Comparison of ENCODE assay signal across 1 cellular context in the genomic region with DNA sequence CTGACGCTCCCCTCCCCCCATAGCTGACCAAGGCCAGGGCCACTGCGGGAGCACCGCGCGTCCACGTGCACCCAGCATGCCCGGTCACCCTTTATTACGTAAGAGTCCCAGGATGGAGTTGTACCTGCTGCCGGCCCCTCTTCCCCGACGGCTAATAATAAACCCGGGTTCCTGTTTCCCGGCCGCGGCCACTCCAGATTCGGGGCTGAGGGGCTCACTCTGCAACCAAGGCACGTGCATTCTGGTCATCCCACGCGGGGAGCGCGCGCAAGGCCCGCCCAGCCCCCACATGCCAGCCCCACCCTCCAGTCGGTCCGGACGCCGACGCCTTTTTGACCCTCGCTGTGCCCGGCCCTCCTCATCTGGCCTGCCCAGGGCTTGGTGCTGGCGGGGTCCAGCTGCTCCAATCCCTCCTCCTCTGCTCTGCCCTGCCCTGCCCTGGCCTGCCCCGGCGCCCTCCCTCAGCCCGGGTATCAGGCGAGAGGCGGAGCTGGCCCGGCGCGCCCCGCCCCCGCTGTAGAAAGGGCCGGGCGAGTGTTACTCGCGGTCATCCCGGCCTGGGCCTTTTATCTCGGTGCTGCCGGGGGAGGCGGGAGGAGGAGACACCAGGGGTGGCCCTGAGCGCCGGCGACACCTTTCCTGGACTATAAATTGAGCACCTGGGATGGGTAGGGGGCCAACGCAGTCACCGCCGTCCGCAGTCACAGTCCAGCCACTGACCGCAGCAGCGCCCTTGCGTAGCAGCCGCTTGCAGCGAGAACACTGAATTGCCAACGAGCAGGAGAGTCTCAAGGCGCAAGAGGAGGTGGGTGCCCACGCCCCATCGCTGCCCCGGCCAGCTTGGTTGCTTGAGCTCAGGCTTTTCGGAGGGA.
TF ChIP-seq lines count a peak whose summit lies in the region.

No MANE protein-coding gene starts in this region.

TF ChIP-seq in HepG2, 621 proteins besides CTCF, POLR2A, EP300 and RAD21 (continued from another document and continues in another):
- TF ChIP-seq MED13 (CRISPR knock-in tag; IDR thresholded peaks at IDR 0.05) = peak; percentile 36; the same call in 1 of the 2 replicates
- TF ChIP-seq ZNF788 (CRISPR knock-in tag; IDR thresholded peaks at IDR 0.05; ENCODE audit: borderline replicate concordance) = no peak
- TF ChIP-seq REPIN1 (CRISPR knock-in tag; IDR thresholded peaks at IDR 0.05; ENCODE audit: borderline replicate concordance, low read depth) = peak; percentile 52; the same call in 1 of the 2 replicates
- TF ChIP-seq, protein P1, sequence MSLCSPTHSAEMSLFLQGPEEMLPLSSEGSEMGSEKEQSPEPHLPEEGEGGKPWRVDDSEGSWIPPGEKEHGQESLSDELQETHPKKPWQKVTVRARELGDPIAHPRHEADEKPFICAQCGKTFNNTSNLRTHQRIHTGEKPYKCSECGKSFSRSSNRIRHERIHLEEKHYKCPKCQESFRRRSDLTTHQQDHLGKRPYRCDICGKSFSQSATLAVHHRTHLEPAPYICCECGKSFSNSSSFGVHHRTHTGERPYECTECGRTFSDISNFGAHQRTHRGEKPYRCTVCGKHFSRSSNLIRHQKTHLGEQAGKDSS (CRISPR knock-in tag; IDR thresholded peaks at IDR 0.05; ENCODE audit: borderline replicate concordance, low read depth) = peak; percentile 26; the same call in 1 of the 2 replicates
- peak; percentile 89 for TF ChIP-seq MYC (CRISPR knock-in tag; IDR thresholded peaks at IDR 0.05; ENCODE audit: borderline replicate concordance)
- TF ChIP-seq, protein P2, sequence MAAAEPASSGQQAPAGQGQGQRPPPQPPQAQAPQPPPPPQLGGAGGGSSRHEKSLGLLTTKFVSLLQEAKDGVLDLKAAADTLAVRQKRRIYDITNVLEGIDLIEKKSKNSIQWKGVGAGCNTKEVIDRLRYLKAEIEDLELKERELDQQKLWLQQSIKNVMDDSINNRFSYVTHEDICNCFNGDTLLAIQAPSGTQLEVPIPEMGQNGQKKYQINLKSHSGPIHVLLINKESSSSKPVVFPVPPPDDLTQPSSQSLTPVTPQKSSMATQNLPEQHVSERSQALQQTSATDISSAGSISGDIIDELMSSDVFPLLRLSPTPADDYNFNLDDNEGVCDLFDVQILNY (CRISPR knock-in tag; conservative IDR thresholded peaks at IDR 0.05) = 0 out of 2 replicates have a peak, but pooled peaks have one; percentile 12
- TF ChIP-seq, protein P3, sequence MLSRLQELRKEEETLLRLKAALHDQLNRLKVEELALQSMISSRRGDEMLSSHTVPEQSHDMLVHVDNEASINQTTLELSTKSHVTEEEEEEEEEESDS (CRISPR knock-in tag; IDR thresholded peaks at IDR 0.05; ENCODE audit: borderline replicate concordance) = peak; percentile 77; the same call in 1 of the 2 replicates
- peak; percentile 41 for TF ChIP-seq KDM2A (CRISPR knock-in tag; IDR thresholded peaks at IDR 0.05; ENCODE audit: borderline replicate concordance, low read depth)
- peak; percentile 52 for TF ChIP-seq AGO1 (IDR thresholded peaks at IDR 0.05; ENCODE audit: low read depth, low read length, poor library complexity, severe bottlenecking)
- TF ChIP-seq NR2C2 (CRISPR knock-in tag; IDR thresholded peaks at IDR 0.05; ENCODE audit: borderline replicate concordance) = 0 out of 2 replicates have a peak, but pooled peaks have one; percentile 18
- TF ChIP-seq NFIC (IDR thresholded peaks at IDR 0.05; ENCODE audit: low read length) = peak; percentile 31
- TF ChIP-seq ZNF557 (CRISPR knock-in tag; IDR thresholded peaks at IDR 0.05) = no peak
- TF ChIP-seq, protein P4, sequence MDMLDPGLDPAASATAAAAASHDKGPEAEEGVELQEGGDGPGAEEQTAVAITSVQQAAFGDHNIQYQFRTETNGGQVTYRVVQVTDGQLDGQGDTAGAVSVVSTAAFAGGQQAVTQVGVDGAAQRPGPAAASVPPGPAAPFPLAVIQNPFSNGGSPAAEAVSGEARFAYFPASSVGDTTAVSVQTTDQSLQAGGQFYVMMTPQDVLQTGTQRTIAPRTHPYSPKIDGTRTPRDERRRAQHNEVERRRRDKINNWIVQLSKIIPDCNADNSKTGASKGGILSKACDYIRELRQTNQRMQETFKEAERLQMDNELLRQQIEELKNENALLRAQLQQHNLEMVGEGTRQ (IDR thresholded peaks at IDR 0.05; ENCODE audit: low read depth, low read length) = no peak
- TF ChIP-seq, protein P4 (CRISPR knock-in tag; IDR thresholded peaks at IDR 0.05; ENCODE audit: borderline replicate concordance) = peak; percentile 57; the same call in 1 of the 2 replicates
- TF ChIP-seq KMT2B (CRISPR knock-in tag; IDR thresholded peaks at IDR 0.05) = no peak
- TF ChIP-seq, protein P5, sequence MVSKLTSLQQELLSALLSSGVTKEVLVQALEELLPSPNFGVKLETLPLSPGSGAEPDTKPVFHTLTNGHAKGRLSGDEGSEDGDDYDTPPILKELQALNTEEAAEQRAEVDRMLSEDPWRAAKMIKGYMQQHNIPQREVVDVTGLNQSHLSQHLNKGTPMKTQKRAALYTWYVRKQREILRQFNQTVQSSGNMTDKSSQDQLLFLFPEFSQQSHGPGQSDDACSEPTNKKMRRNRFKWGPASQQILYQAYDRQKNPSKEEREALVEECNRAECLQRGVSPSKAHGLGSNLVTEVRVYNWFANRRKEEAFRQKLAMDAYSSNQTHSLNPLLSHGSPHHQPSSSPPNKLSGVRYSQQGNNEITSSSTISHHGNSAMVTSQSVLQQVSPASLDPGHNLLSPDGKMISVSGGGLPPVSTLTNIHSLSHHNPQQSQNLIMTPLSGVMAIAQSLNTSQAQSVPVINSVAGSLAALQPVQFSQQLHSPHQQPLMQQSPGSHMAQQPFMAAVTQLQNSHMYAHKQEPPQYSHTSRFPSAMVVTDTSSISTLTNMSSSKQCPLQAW (CRISPR knock-in tag; IDR thresholded peaks at IDR 0.05) = peak; percentile 61
- TF ChIP-seq, protein P6, sequence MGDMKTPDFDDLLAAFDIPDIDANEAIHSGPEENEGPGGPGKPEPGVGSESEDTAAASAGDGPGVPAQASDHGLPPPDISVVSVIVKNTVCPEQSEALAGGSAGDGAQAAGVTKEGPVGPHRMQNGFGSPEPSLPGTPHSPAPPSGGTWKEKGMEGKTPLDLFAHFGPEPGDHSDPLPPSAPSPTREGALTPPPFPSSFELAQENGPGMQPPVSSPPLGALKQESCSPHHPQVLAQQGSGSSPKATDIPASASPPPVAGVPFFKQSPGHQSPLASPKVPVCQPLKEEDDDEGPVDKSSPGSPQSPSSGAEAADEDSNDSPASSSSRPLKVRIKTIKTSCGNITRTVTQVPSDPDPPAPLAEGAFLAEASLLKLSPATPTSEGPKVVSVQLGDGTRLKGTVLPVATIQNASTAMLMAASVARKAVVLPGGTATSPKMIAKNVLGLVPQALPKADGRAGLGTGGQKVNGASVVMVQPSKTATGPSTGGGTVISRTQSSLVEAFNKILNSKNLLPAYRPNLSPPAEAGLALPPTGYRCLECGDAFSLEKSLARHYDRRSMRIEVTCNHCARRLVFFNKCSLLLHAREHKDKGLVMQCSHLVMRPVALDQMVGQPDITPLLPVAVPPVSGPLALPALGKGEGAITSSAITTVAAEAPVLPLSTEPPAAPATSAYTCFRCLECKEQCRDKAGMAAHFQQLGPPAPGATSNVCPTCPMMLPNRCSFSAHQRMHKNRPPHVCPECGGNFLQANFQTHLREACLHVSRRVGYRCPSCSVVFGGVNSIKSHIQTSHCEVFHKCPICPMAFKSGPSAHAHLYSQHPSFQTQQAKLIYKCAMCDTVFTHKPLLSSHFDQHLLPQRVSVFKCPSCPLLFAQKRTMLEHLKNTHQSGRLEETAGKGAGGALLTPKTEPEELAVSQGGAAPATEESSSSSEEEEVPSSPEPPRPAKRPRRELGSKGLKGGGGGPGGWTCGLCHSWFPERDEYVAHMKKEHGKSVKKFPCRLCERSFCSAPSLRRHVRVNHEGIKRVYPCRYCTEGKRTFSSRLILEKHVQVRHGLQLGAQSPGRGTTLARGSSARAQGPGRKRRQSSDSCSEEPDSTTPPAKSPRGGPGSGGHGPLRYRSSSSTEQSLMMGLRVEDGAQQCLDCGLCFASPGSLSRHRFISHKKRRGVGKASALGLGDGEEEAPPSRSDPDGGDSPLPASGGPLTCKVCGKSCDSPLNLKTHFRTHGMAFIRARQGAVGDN (CRISPR knock-in tag; IDR thresholded peaks at IDR 0.05) = peak; percentile 89
- TF ChIP-seq, protein P7, sequence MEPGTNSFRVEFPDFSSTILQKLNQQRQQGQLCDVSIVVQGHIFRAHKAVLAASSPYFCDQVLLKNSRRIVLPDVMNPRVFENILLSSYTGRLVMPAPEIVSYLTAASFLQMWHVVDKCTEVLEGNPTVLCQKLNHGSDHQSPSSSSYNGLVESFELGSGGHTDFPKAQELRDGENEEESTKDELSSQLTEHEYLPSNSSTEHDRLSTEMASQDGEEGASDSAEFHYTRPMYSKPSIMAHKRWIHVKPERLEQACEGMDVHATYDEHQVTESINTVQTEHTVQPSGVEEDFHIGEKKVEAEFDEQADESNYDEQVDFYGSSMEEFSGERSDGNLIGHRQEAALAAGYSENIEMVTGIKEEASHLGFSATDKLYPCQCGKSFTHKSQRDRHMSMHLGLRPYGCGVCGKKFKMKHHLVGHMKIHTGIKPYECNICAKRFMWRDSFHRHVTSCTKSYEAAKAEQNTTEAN (CRISPR knock-in tag; conservative IDR thresholded peaks at IDR 0.05) = 0 out of 2 replicates have a peak, but pooled peaks have one; percentile 16
- TF ChIP-seq ZNF232 (CRISPR knock-in tag; IDR thresholded peaks at IDR 0.05; ENCODE audit: borderline replicate concordance) = peak; percentile 65; the same call in 1 of the 2 replicates
- peak; percentile 74; the same call in 1 of the 2 replicates for TF ChIP-seq NAIF1 (CRISPR knock-in tag; IDR thresholded peaks at IDR 0.05; ENCODE audit: borderline replicate concordance)
- TF ChIP-seq, protein P8, sequence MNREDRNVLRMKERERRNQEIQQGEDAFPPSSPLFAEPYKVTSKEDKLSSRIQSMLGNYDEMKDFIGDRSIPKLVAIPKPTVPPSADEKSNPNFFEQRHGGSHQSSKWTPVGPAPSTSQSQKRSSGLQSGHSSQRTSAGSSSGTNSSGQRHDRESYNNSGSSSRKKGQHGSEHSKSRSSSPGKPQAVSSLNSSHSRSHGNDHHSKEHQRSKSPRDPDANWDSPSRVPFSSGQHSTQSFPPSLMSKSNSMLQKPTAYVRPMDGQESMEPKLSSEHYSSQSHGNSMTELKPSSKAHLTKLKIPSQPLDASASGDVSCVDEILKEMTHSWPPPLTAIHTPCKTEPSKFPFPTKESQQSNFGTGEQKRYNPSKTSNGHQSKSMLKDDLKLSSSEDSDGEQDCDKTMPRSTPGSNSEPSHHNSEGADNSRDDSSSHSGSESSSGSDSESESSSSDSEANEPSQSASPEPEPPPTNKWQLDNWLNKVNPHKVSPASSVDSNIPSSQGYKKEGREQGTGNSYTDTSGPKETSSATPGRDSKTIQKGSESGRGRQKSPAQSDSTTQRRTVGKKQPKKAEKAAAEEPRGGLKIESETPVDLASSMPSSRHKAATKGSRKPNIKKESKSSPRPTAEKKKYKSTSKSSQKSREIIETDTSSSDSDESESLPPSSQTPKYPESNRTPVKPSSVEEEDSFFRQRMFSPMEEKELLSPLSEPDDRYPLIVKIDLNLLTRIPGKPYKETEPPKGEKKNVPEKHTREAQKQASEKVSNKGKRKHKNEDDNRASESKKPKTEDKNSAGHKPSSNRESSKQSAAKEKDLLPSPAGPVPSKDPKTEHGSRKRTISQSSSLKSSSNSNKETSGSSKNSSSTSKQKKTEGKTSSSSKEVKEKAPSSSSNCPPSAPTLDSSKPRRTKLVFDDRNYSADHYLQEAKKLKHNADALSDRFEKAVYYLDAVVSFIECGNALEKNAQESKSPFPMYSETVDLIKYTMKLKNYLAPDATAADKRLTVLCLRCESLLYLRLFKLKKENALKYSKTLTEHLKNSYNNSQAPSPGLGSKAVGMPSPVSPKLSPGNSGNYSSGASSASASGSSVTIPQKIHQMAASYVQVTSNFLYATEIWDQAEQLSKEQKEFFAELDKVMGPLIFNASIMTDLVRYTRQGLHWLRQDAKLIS (CRISPR knock-in tag; IDR thresholded peaks at IDR 0.05) = peak; percentile 76; the same call in 1 of the 2 replicates
- TF ChIP-seq, protein P9, sequence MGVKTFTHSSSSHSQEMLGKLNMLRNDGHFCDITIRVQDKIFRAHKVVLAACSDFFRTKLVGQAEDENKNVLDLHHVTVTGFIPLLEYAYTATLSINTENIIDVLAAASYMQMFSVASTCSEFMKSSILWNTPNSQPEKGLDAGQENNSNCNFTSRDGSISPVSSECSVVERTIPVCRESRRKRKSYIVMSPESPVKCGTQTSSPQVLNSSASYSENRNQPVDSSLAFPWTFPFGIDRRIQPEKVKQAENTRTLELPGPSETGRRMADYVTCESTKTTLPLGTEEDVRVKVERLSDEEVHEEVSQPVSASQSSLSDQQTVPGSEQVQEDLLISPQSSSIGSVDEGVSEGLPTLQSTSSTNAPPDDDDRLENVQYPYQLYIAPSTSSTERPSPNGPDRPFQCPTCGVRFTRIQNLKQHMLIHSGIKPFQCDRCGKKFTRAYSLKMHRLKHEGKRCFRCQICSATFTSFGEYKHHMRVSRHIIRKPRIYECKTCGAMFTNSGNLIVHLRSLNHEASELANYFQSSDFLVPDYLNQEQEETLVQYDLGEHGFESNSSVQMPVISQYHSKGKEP (CRISPR knock-in tag; IDR thresholded peaks at IDR 0.05) = no peak
- TF ChIP-seq ZNF101 (CRISPR knock-in tag; IDR thresholded peaks at IDR 0.05; ENCODE audit: borderline replicate concordance, low read depth) = no peak
- peak; percentile 94 for TF ChIP-seq RXRA (CRISPR knock-in tag; IDR thresholded peaks at IDR 0.05)
- TF ChIP-seq, protein P10, sequence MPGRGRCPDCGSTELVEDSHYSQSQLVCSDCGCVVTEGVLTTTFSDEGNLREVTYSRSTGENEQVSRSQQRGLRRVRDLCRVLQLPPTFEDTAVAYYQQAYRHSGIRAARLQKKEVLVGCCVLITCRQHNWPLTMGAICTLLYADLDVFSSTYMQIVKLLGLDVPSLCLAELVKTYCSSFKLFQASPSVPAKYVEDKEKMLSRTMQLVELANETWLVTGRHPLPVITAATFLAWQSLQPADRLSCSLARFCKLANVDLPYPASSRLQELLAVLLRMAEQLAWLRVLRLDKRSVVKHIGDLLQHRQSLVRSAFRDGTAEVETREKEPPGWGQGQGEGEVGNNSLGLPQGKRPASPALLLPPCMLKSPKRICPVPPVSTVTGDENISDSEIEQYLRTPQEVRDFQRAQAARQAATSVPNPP (CRISPR knock-in tag; IDR thresholded peaks at IDR 0.05) = peak; percentile 49; the same call in 1 of the 2 replicates
- TF ChIP-seq HNF4G (IDR thresholded peaks at IDR 0.05; ENCODE audit: borderline replicate concordance, low read depth, low read length) = no peak
- TF ChIP-seq HNF4G (CRISPR knock-in tag; IDR thresholded peaks at IDR 0.05; ENCODE audit: borderline replicate concordance, low read depth) = peak; percentile 36; the same call in 1 of the 2 replicates
- TF ChIP-seq, protein P11, sequence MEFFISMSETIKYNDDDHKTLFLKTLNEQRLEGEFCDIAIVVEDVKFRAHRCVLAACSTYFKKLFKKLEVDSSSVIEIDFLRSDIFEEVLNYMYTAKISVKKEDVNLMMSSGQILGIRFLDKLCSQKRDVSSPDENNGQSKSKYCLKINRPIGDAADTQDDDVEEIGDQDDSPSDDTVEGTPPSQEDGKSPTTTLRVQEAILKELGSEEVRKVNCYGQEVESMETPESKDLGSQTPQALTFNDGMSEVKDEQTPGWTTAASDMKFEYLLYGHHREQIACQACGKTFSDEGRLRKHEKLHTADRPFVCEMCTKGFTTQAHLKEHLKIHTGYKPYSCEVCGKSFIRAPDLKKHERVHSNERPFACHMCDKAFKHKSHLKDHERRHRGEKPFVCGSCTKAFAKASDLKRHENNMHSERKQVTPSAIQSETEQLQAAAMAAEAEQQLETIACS (CRISPR knock-in tag; IDR thresholded peaks at IDR 0.05) = peak; percentile 59
- peak; percentile 88 for TF ChIP-seq ZNF329 (CRISPR knock-in tag; IDR thresholded peaks at IDR 0.05; ENCODE audit: low read depth)
- TF ChIP-seq HNF4A (CRISPR knock-in tag; IDR thresholded peaks at IDR 0.05) = peak; percentile 53
- TF ChIP-seq CEBPG (CRISPR knock-in tag; IDR thresholded peaks at IDR 0.05) = peak; percentile 82
